ENCODE assay signal across 20 cellular contexts in the genomic region with DNA sequence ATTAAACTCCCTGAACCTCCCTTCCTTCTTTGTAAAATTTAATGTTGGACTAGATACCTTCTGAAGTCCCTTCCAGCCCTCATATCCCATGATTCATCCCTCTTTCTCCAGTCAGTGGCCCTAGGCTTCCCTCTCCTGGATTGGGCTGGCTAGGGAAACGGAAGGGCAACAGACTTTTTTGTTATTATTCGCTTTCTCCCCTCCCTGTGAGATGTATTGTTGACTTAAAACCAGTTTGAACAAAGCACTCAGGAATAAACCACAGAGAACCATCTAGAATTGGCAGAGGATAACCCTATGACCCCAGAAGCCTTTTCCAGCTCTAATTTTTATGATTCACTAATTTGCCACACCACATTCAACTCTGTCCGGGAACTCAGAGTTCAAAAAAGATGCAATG.
A peak's percentile ranks its signal among the peaks of the same experiment; 100 is the strongest.
DNase-seq lines count a peak whose midpoint lies in the region; ATAC-seq and TF ChIP-seq lines count a peak whose summit lies in the region.
"Had no signal": no experiment of that assay in that cellular context is flagged by ENCODE, and none has a peak within 500 bp of the region (broad histone marks: within the 10 kb centered on the region; RNA-seq: fewer than 3 reads in every experiment).

No MANE protein-coding gene starts in this region.

- POLR2A ChIA-PET in HCT116 (lab: Charles Lee) = no interaction called here

- H3K4me2 ChIP-seq in HCT116 (ENCODE audit: low read length) = no peak overlapping the region
- H3K4me2 ChIP-seq: PC-9 had no signal

- RAD21 ChIA-PET in HCT116 (lab: Charles Lee; ENCODE audit: low non-redundant PET in 1 of 2, low total read pairs in 2 of 2, uncharacterized antibody in 2 of 2, unreplicated experiment in 2 of 2) = no interaction called here

- H3K9me3 ChIP-seq in HCT116 (ENCODE audit: control insufficient read depth in 1 of 2, insufficient read depth in 1 of 2, low read depth in 1 of 2, low read length in 2 of 2) = no peaks in the 10 kb centered on the region
- H3K9me3 ChIP-seq: colonic mucosa, neutrophil, vagina had no signal

- TF ChIP-seq POLR2A in HCT116 (IDR thresholded peaks at IDR 0.05; ENCODE audit: borderline replicate concordance, extremely low read depth, insufficient read depth, insufficient read length) = no peak

- DNase-seq in HCT116 (ENCODE audit: low read depth, low spot score) = no peak
- no peak for DNase-seq in brain microvascular endothelial cell
- DNase-seq in glomerular visceral epithelial cell (ENCODE audit: extremely low spot score) = peak; percentile 83
- no peak for DNase-seq in DMS 273 (lab: John Stamatoyannopoulos, UW; ENCODE audit: unreplicated experiment)
- no peak for DNase-seq in Right ventricle myocardium superior
- DNase-seq: activated CD4-positive, CD25-positive, alpha-beta regulatory T cell treated with anti-CD3 and anti-CD28 coated beads, Interleukin-2, amount 50 U/mL, for 72 hours; activated naive CD8-positive, alpha-beta T cell treated with anti-CD3 and anti-CD28 coated beads for 36 hours; activated T-cell treated with anti-CD3 and anti-CD28 coated beads, Interleukin-2, amount 50 U/mL, for 1 hour; colonic mucosa; foreskin fibroblast; NCI-H1436; NCI-H446; PC-9; small intestine; stimulated activated naive CD8-positive, alpha-beta T cell treated with anti-CD3 and anti-CD28 coated beads, Interleukin-15, Interleukin-2, amounts not matched to agents 100 U/mL and 50 U/mL, for 24 hours had no signal

- peak; percentile 46 for TF ChIP-seq RAD21 in HCT116 (IDR thresholded peaks at IDR 0.05; ENCODE audit: low read depth)

- H2AFZ ChIP-seq in ACC112 (ENCODE audit: low read length, unreplicated experiment) (no peak overlapping the region), HCT116 (ENCODE audit: low read depth, low read length, poor library complexity, severe bottlenecking) (no peak overlapping the region)
- H2AFZ ChIP-seq: PC-9 had no signal

- H3K9me2 ChIP-seq in HCT116 (ENCODE audit: insufficient read depth) = no peaks in the 10 kb centered on the region

- BruUV-seq in HCT116 (replicated peaks; lab: Mats Ljungman, UMichigan) = no TSS peak

- intact Hi-C loops in HCT116 (cut with micrococcal nuclease) = no loop called here
- intact Hi-C loops in Right ventricle myocardium superior (cut with DNase I) = no loop called here

- CTCF ChIA-PET in HCT116 (lab: Charles Lee) = no interaction called here

- H3K27me3 ChIP-seq in ACC112 (ENCODE audit: insufficient read depth, low read length) (no peaks in the 10 kb centered on the region), HCT116 (ENCODE audit: insufficient read depth, low read length) (no peaks in the 10 kb centered on the region), brain microvascular endothelial cell (replicated peaks) (no peaks in the 10 kb centered on the region)
- H3K27me3 ChIP-seq: colonic mucosa, neutrophil, vagina had no signal

- in situ Hi-C loops in brain microvascular endothelial cell (cut with HindIII; ENCODE audit: low pct_ligation_motif_present, low sequenced_read_pairs) = no loop called here

- H3K4me1 ChIP-seq in ACC112 (ENCODE audit: control insufficient read depth, insufficient read depth, low read length, unreplicated experiment) (peaks cover 13% of the 10 kb centered on the region), HCT116 (ENCODE audit: control insufficient read depth in 1 of 2, insufficient read depth in 2 of 2, low read length in 2 of 2) (peaks cover 0 to 7% of the 10 kb centered on the region in 2 experiments; a peak in 2 of 4 replicates)
- H3K4me1 ChIP-seq: colonic mucosa, vagina had no signal

- TF ChIP-seq CTCF in HCT116 (IDR thresholded peaks at IDR 0.05 in 2 of 3, conservative IDR thresholded peaks at IDR 0.05 in 1 of 3; ENCODE audit: borderline replicate concordance in 1 of 3, insufficient read depth in 1 of 3, low read depth in 2 of 3, low read length in 2 of 3) (no peak), brain microvascular endothelial cell (IDR thresholded peaks at IDR 0.05; ENCODE audit: low read depth, low read length, missing control alignments) (peak; percentile 62)

- H3K4me3 ChIP-seq in ACC112 (ENCODE audit: low read depth, low read length) = no peak overlapping the region
- no peak overlapping the region for H3K4me3 ChIP-seq in HCT116 (replicated peaks in 1 of 2; ENCODE audit: low read depth in 1 of 2, low read length in 2 of 2)
- H3K4me3 ChIP-seq in brain microvascular endothelial cell (ENCODE audit: low read depth, low read length) = no peak overlapping the region
- H3K4me3 ChIP-seq: colonic mucosa, PC-9, vagina had no signal

- H3K9ac ChIP-seq in HCT116 (ENCODE audit: low read length) = no peak overlapping the region

- H4K20me1 ChIP-seq in HCT116 (ENCODE audit: insufficient read depth) = no peaks in the 10 kb centered on the region

- H3K79me2 ChIP-seq in ACC112 (ENCODE audit: control insufficient read depth, insufficient read depth, low read length, unreplicated experiment) (no peaks in the 10 kb centered on the region), HCT116 (ENCODE audit: insufficient read depth, low read length) (no peaks in the 10 kb centered on the region)

- ATAC-seq in HCT116 = peak; percentile 38; the same call in 1 of the 2 replicates
- no peak for ATAC-seq in HG02642 (IDR thresholded peaks at IDR 0.05; ENCODE audit: poor library complexity, unreplicated experiment)
- ATAC-seq in Right ventricle myocardium superior (ENCODE audit: poor library complexity) = no peak
- ATAC-seq in HG02623 (IDR thresholded peaks at IDR 0.05; ENCODE audit: unreplicated experiment) = no peak
- ATAC-seq: stimulated activated naive CD8-positive, alpha-beta T cell treated with anti-CD3 and anti-CD28 coated beads, Interleukin-15, Interleukin-2, amounts not matched to agents 100 U/mL and 50 U/mL, for 24 hours had no signal

- H3K36me3 ChIP-seq in ACC112 (ENCODE audit: insufficient read depth, low read length) = no peaks in the 10 kb centered on the region
- no peaks in the 10 kb centered on the region for H3K36me3 ChIP-seq in HCT116 (ENCODE audit: control insufficient read depth in 1 of 2, insufficient read depth in 2 of 2, low read length in 2 of 2)
- H3K36me3 ChIP-seq in brain microvascular endothelial cell (replicated peaks) = no peaks in the 10 kb centered on the region
- H3K36me3 ChIP-seq: colonic mucosa, neutrophil, vagina had no signal

- 0 out of 2 replicates have a peak overlapping the region, but pooled peaks have one; percentile 12 for H3K27ac ChIP-seq in ACC112 (ENCODE audit: low read depth, low read length)
- H3K27ac ChIP-seq in HCT116 (ENCODE audit: low read depth, low read length) = no peak overlapping the region
- no peak overlapping the region for H3K27ac ChIP-seq in brain microvascular endothelial cell
- H3K27ac ChIP-seq: colonic mucosa, neutrophil, PC-9, vagina had no signal

TF ChIP-seq in HCT116, 20 proteins besides CTCF, POLR2A, EP300 and RAD21:
- TF ChIP-seq SRF (IDR thresholded peaks at IDR 0.05; ENCODE audit: low read depth) (no peak), ATF3 (IDR thresholded peaks at IDR 0.05) (no peak), CBX3 (IDR thresholded peaks at IDR 0.05; ENCODE audit: low read depth) (no peak), FOSL1 (IDR thresholded peaks at IDR 0.05; ENCODE audit: low read depth) (no peak), JUND (IDR thresholded peaks at IDR 0.05) (no peak), ZFX (IDR thresholded peaks at IDR 0.05) (no peak), EZH2 (IDR thresholded peaks at IDR 0.05) (no peak), ZNF274 (IDR thresholded peaks at IDR 0.05; ENCODE audit: low read depth, low read length) (no peak), TCF7L2 (IDR thresholded peaks at IDR 0.05; ENCODE audit: borderline replicate concordance, extremely low read depth, insufficient read depth, insufficient read length) (no peak), SP1 (IDR thresholded peaks at IDR 0.05; ENCODE audit: low read depth) (no peak), CEBPB (IDR thresholded peaks at IDR 0.05; ENCODE audit: low read depth) (no peak), EGR1 (IDR thresholded peaks at IDR 0.05; ENCODE audit: low read depth) (no peak)
- TF ChIP-seq, protein P1, sequence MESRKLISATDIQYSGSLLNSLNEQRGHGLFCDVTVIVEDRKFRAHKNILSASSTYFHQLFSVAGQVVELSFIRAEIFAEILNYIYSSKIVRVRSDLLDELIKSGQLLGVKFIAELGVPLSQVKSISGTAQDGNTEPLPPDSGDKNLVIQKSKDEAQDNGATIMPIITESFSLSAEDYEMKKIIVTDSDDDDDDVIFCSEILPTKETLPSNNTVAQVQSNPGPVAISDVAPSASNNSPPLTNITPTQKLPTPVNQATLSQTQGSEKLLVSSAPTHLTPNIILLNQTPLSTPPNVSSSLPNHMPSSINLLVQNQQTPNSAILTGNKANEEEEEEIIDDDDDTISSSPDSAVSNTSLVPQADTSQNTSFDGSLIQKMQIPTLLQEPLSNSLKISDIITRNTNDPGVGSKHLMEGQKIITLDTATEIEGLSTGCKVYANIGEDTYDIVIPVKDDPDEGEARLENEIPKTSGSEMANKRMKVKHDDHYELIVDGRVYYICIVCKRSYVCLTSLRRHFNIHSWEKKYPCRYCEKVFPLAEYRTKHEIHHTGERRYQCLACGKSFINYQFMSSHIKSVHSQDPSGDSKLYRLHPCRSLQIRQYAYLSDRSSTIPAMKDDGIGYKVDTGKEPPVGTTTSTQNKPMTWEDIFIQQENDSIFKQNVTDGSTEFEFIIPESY (IDR thresholded peaks at IDR 0.05; ENCODE audit: extremely low read depth, insufficient replicate concordance, low read length) = no peak
- TF ChIP-seq, protein P2, sequence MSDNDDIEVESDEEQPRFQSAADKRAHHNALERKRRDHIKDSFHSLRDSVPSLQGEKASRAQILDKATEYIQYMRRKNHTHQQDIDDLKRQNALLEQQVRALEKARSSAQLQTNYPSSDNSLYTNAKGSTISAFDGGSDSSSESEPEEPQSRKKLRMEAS (IDR thresholded peaks at IDR 0.05) = no peak
